Comparison of ENCODE assay signal across 26 cellular contexts in the genomic region with DNA sequence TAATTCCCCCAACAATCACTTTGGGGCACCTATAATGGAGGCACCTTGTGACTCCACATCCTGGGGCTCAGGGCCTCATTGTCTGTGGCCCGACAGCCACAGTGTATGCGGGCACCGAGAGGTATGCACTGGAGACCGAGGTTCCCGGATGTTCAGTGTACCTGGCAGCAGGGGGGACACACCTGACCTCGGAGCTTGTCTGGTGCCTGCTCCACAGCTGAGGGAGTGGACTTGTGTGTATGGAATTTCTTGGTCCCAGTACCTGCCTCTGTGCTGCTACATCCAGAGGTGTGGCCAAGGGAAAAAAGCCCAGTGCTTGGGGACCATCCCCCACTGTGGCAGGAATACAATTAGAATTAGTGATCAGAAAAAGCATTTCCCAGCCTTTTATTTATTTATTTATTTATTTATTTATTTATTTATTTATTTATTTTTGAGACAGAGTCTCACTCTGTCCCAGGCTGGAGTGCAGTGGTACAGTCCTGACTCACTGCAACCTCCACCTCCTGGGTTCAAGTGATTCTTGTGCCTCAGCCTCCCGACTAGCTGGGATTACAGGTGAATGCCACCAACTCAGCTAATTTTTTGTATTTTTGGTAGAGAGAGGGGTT. TPM values are rescaled to one million over a fixed set of nuclear protein-coding genes. Genes with fewer than 3 reads are reported as not detected.
A peak's percentile ranks its signal among the peaks of the same experiment; 100 is the strongest.
DNase-seq lines count a peak whose midpoint lies in the region; ATAC-seq, FAIRE-seq and TF ChIP-seq lines count a peak whose summit lies in the region.
"Had no signal": no experiment of that assay in that cellular context is flagged by ENCODE, and none has a peak within 500 bp of the region (broad histone marks: within the 10 kb centered on the region; RNA-seq: fewer than 3 reads in every experiment).

No MANE protein-coding gene starts in this region.

- H3F3A ChIP-seq in neural cell (ENCODE audit: insufficient read depth, low read length, poor library complexity, severe bottlenecking) (no peaks in the 10 kb centered on the region), smooth muscle cell (ENCODE audit: low read depth) (no peaks in the 10 kb centered on the region)

- H3K4me3 ChIP-seq in HUES6 (ENCODE audit: low read depth, low read length), result 0 out of 2 replicates have a peak overlapping the region, but pooled peaks have one; percentile 1
- H3K4me3 ChIP-seq in H1 (ENCODE audit: extremely low read depth in 1 of 4, insufficient read depth in 2 of 4, low read depth in 3 of 4, low read length in 4 of 4), result peak overlapping the region in 1 of 4 experiments; percentile 9; a peak in 1 of 8 replicates
- H3K4me3 ChIP-seq in neural cell (ENCODE audit: low read length), result peak overlapping the region; percentile 93
- H3K4me3 ChIP-seq in smooth muscle cell, result no peak overlapping the region
- H3K4me3 ChIP-seq: GM23248, K562, Peyer's patch had no signal

- no peak overlapping the region for H3K14ac ChIP-seq in H1 (ENCODE audit: insufficient read length)

- H4K5ac ChIP-seq in H1 (ENCODE audit: insufficient read length, low read depth, low read length), result no peak overlapping the region

- CTCF ChIA-PET in H1 (lab: Charles Lee; ENCODE audit: partially characterized antibody), result interaction anchor here (0.9 to 6.0 kb wide), 6 partner anchors 16 to 145 kb away, joined by 3 to 41 read pairs (median 3); partner anchors contain the start of genes MRPL46 and MRPS11

- H3K4ac ChIP-seq in H1 (replicated peaks; ENCODE audit: insufficient read length, low read depth, low read length), result peak overlapping the region; percentile 18

- H3K9me3 ChIP-seq in HUES6 (ENCODE audit: control insufficient read depth, insufficient read depth, low read depth, low read length), result no peaks in the 10 kb centered on the region
- H3K9me3 ChIP-seq in H1 (ENCODE audit: insufficient read depth in 2 of 2, low read depth in 1 of 2, low read length in 1 of 2), result no peaks in the 10 kb centered on the region
- no peaks in the 10 kb centered on the region for H3K9me3 ChIP-seq in neural cell (ENCODE audit: low read length)
- H3K9me3 ChIP-seq in smooth muscle cell (replicated peaks; ENCODE audit: low read depth), result no peaks in the 10 kb centered on the region
- H3K9me3 ChIP-seq: Peyer's patch had no signal

- H3K9ac ChIP-seq in HUES6 (ENCODE audit: low read length) (peak overlapping the region; percentile 54), H1 (replicated peaks in 1 of 4; ENCODE audit: extremely low read depth in 1 of 4, low read depth in 3 of 4, low read length in 3 of 4) (0 out of 7 replicates have a peak overlapping the region, but pooled peaks of 1 of the 4 experiments have one; percentile 5), neural cell (ENCODE audit: low read length) (no peak overlapping the region), smooth muscle cell (ENCODE audit: low read depth) (no peak overlapping the region)
- H3K9ac ChIP-seq: GM23248 had no signal

- H3K9me2 ChIP-seq in neural cell (ENCODE audit: insufficient read depth, low read length), result no peaks in the 10 kb centered on the region

- no peak overlapping the region for H3K56ac ChIP-seq in H1 (replicated peaks; ENCODE audit: insufficient read length, low read depth, low read length)

- H3K79me2 ChIP-seq in H1 (ENCODE audit: control insufficient read depth in 1 of 2, insufficient read depth in 2 of 2, low read length in 2 of 2) (no peaks in the 10 kb centered on the region), neural cell (replicated peaks; ENCODE audit: insufficient read depth, low read length) (peaks cover 12% of the 10 kb centered on the region), smooth muscle cell (ENCODE audit: low read depth) (no peaks in the 10 kb centered on the region)

- POLR2A ChIA-PET in H1 (lab: Charles Lee; ENCODE audit: partially characterized antibody), result interaction anchor here (1.1 to 7.0 kb wide), 4 partner anchors 9 to 24 kb away, joined by 3 to 61 read pairs (median 6); partner anchors contain the start of gene AEN

- peak overlapping the region; percentile 1 to 33; a peak in 2 of 4 replicates for H3K4me2 ChIP-seq in H1 (ENCODE audit: insufficient read depth in 1 of 2, low read depth in 2 of 2, low read length in 2 of 2)
- H3K4me2 ChIP-seq in neural cell (ENCODE audit: low read length), result no peak overlapping the region
- no peak overlapping the region for H3K4me2 ChIP-seq in smooth muscle cell

- peak overlapping the region; percentile 67 for H4K91ac ChIP-seq in H1 (replicated peaks; ENCODE audit: insufficient read length, low read length)

- H3K23ac ChIP-seq in H1 (ENCODE audit: insufficient read length), result no peak overlapping the region

- WGBS in H1 (ENCODE audit: extremely low coverage in 1 of 2, insufficient coverage in 1 of 2, insufficient read length in 1 of 2, insufficient replicate concordance in 2 of 2, low coverage in 1 of 2, low lambda C conversion rate in 2 of 2, missing lambda C conversion rate in 1 of 2), 2 experiments, result 51% methylated on average over 7 of the region's 7 CpGs; no CpG with 5 or more reads in 1 of the 2 experiments
- WGBS in smooth muscle cell (ENCODE audit: low lambda C conversion rate), result 77% methylated on average over 7 of the region's 7 CpGs

- no peak for TF ChIP-seq POLR2A in H1 (IDR thresholded peaks at IDR 0.05; ENCODE audit: control extremely low read depth in 1 of 2, low read depth in 2 of 2, low read length in 2 of 2)

- H3K18ac ChIP-seq in H1 (ENCODE audit: extremely low read depth, low read length), result peak overlapping the region; percentile 26; the same call in 1 of the 2 replicates

- peak overlapping the region; percentile 54 for H2AK5ac ChIP-seq in H1 (ENCODE audit: low read depth, low read length)

- H3K36me3 ChIP-seq in HUES6 (ENCODE audit: control insufficient read depth, insufficient read depth, low read length) (no peaks in the 10 kb centered on the region), H1 (ENCODE audit: control insufficient read depth in 2 of 4, insufficient read depth in 4 of 4, low read length in 3 of 4) (no peaks in the 10 kb centered on the region), neural cell (ENCODE audit: insufficient read depth, low read length) (no peaks in the 10 kb centered on the region), smooth muscle cell (ENCODE audit: low read depth) (no peaks in the 10 kb centered on the region)
- H3K36me3 ChIP-seq: Peyer's patch had no signal

- H2BK15ac ChIP-seq in H1 (ENCODE audit: low read length), result peak overlapping the region; percentile 21; the same call in 1 of the 2 replicates

- peak overlapping the region; percentile 89 for H2BK12ac ChIP-seq in H1 (ENCODE audit: low read depth, low read length)

- no peak for FAIRE-seq in H1 (lab: Jason Lieb, UNC)
- FAIRE-seq: HepG2, K562 had no signal

- TF ChIP-seq EP300 in H1 (IDR thresholded peaks at IDR 0.05; ENCODE audit: borderline replicate concordance in 1 of 2, low read depth in 2 of 2, low read length in 2 of 2) (no peak), neural cell (conservative IDR thresholded peaks at IDR 0.05; ENCODE audit: poor library complexity, severe bottlenecking) (no peak)

- ATAC-seq in GM18907 (IDR thresholded peaks at IDR 0.05; ENCODE audit: unreplicated experiment), result no peak
- ATAC-seq: HCT116, HepG2, K562 had no signal

- no peaks in the 10 kb centered on the region for H4K20me1 ChIP-seq in H1 (replicated peaks in 1 of 2; ENCODE audit: control insufficient read depth in 1 of 2, insufficient read depth in 2 of 2, low read length in 2 of 2)
- no peaks in the 10 kb centered on the region for H4K20me1 ChIP-seq in neural cell (ENCODE audit: insufficient read depth)
- H4K20me1 ChIP-seq in smooth muscle cell (ENCODE audit: low read depth), result no peaks in the 10 kb centered on the region

- no peak for TF ChIP-seq RAD21 in H1 (IDR thresholded peaks at IDR 0.05 in 1 of 2, conservative IDR thresholded peaks at IDR 0.05 in 1 of 2; ENCODE audit: low read depth in 2 of 2, low read length in 2 of 2)
- TF ChIP-seq RAD21 in neural cell (conservative IDR thresholded peaks at IDR 0.05), result no peak

- peak overlapping the region; percentile 91 for H2BK5ac ChIP-seq in H1 (ENCODE audit: low read depth, low read length)

- peak overlapping the region; percentile 45 for H2BK120ac ChIP-seq in H1 (replicated peaks; ENCODE audit: low read depth, low read length)

- H3K79me1 ChIP-seq in H1 (ENCODE audit: low read depth, low read length), result no peaks in the 10 kb centered on the region

- H3K27ac ChIP-seq in HUES6 (ENCODE audit: low read depth, low read length), result peak overlapping the region; percentile 45; the same call in 1 of the 2 replicates
- no peak overlapping the region for H3K27ac ChIP-seq in H1 (ENCODE audit: low read depth, low read length)
- no peak overlapping the region for H3K27ac ChIP-seq in neural cell (ENCODE audit: low read length)
- no peak overlapping the region for H3K27ac ChIP-seq in smooth muscle cell (ENCODE audit: low read depth)
- H3K27ac ChIP-seq: GM23248, HL-60, Peyer's patch had no signal

- H3K4me1 ChIP-seq in HUES6 (ENCODE audit: control insufficient read depth, insufficient read depth, low read length), result peaks cover 64% of the 10 kb centered on the region
- peaks cover 23 to 32% (median 27%) of the 10 kb centered on the region in 4 experiments for H3K4me1 ChIP-seq in H1 (replicated peaks in 1 of 4; ENCODE audit: control insufficient read depth in 3 of 4, insufficient read depth in 4 of 4, low read length in 3 of 4)
- H3K4me1 ChIP-seq in smooth muscle cell (ENCODE audit: low read depth), result peaks cover 25% of the 10 kb centered on the region

- peak; percentile 6 for DNase-seq in GM13976 (ENCODE audit: low spot score)
- no peak for DNase-seq in H1 (ENCODE audit: low read depth in 1 of 2, low spot score in 2 of 2)
- no peak for DNase-seq in NOMO-1 treated with DMSO at 0.1 percent for 48 hours (lab: John Stamatoyannopoulos, UW; ENCODE audit: unreplicated experiment)
- no peak for DNase-seq in smooth muscle cell (lab: John Stamatoyannopoulos, UW; ENCODE audit: unreplicated experiment)
- no peak for DNase-seq in activated CD4-positive, alpha-beta T cell treated with anti-CD3 and anti-CD28 coated beads for 48 hours
- DNase-seq: 8988T, DMS153, DND-41, GM23248, Kasumi-1, NCI-H1105, NCI-H146, NCI-H1930, NCI-H2107, NCI-H446, NCI-H526 treated with DMSO at 0.1 percent for 48 hours, OCI-M1, Peyer's patch, SHP77 treated with DMSO at 0.1 percent for 48 hours had no signal

- TF ChIP-seq CTCF in GM13976 (IDR thresholded peaks at IDR 0.05; ENCODE audit: borderline replicate concordance, control extremely low read depth, extremely low read depth, insufficient read depth, missing control alignments) (no peak), H1 (IDR thresholded peaks at IDR 0.05; ENCODE audit: control extremely low read depth in 1 of 3, insufficient read depth in 1 of 3, low read depth in 1 of 3, low read length in 3 of 3) (no peak), neural cell (IDR thresholded peaks at IDR 0.05; ENCODE audit: poor library complexity, severe bottlenecking) (no peak), smooth muscle cell (IDR thresholded peaks at IDR 0.05; ENCODE audit: borderline replicate concordance, insufficient read depth, poor library complexity, severe bottlenecking) (no peak)

- H4K8ac ChIP-seq in H1 (ENCODE audit: extremely low read depth, insufficient read depth, low read length), result no peak overlapping the region; the same call in 1 of the 2 replicates

- H3K27me3 ChIP-seq in HUES6 (ENCODE audit: control insufficient read depth, insufficient read depth, low read length) (peaks cover 19% of the 10 kb centered on the region), H1 (replicated peaks in 1 of 4; ENCODE audit: control insufficient read depth in 3 of 4, extremely low read depth in 1 of 4, insufficient read depth in 3 of 4, low read length in 3 of 4) (peaks cover 0 to 18% (median 13%) of the 10 kb centered on the region in 4 experiments; a peak in 6 of 7 replicates), neural cell (ENCODE audit: insufficient read depth, low read depth, low read length) (no peaks in the 10 kb centered on the region), smooth muscle cell (ENCODE audit: low read depth) (peaks cover 24% of the 10 kb centered on the region)
- H3K27me3 ChIP-seq: Peyer's patch had no signal

- in situ Hi-C loops in GM13976 (cut with MboI; ENCODE audit: low sequenced_read_pairs, unreplicated experiment), result no loop called here

- no peak overlapping the region for H2AFZ ChIP-seq in H1 (ENCODE audit: low read length)
- H2AFZ ChIP-seq in neural cell (ENCODE audit: low read depth, low read length), result no peak overlapping the region
- H2AFZ ChIP-seq in smooth muscle cell (ENCODE audit: low read depth), result no peak overlapping the region
- H2AFZ ChIP-seq: GM23248 had no signal

- no peaks in the 10 kb centered on the region for H3K23me2 ChIP-seq in H1 (ENCODE audit: low read depth, low read length)

- peak overlapping the region; percentile 88; the same call in 1 of the 2 replicates for H2BK20ac ChIP-seq in H1 (ENCODE audit: low read length)

RNA-seq across cellular contexts. Expression of gene AEN, which starts 8.8 kb away (rescaled TPM):
- 122 and 125 TPM in 2 replicates for total RNA-seq in H1 (2021; fragmentation: NEBNext Ultra II Directional; extraction: Animal tissue kit (Norgen Biotek cat#: 25700))
- 112 and 167 TPM in 2 replicates for polyA plus RNA-seq in H1 (2011; rRNA removed)
- polyA plus RNA-seq in H1 (2011; cell fraction: cytosol; rRNA removed), result 150 TPM
- 209 TPM for polyA plus RNA-seq in H1 (2011; cell fraction: nucleus; rRNA removed)
- 89.9 to 128 TPM (median 107 TPM) in 4 replicates for polyA plus RNA-seq in H1 (2012, experiment 1 of 2)
- polyA plus RNA-seq in H1 (2012, experiment 2 of 2), result 126 TPM
- 61.5 TPM for polyA plus RNA-seq in H1 (2013, experiment 1 of 2)
- 61.2 TPM for polyA plus RNA-seq in H1 (2013, experiment 2 of 2)
- polyA minus RNA-seq in H1 (2011; rRNA and poly(A)+ RNA removed), result 157 and 180 TPM in 2 replicates
- 130 TPM for polyA minus RNA-seq in H1 (2011; cell fraction: cytosol; rRNA and poly(A)+ RNA removed)
- 229 TPM for polyA minus RNA-seq in H1 (2011; cell fraction: nucleus; rRNA and poly(A)+ RNA removed)
- 17.2 and 21.3 TPM in 2 replicates for polyA plus RNA-seq in neural cell
- 21.9 and 24.1 TPM in 2 replicates for polyA minus RNA-seq in neural cell
- 44.5 and 50.1 TPM in 2 replicates for total RNA-seq in smooth muscle cell
- polyA plus RNA-seq in smooth muscle cell, result 53.3 and 57.6 TPM in 2 replicates

RNA-seq across cellular contexts. Expression of gene ISG20, which starts 26.5 kb away (rescaled TPM):
- total RNA-seq in H1 (2021; fragmentation: NEBNext Ultra II Directional; extraction: Animal tissue kit (Norgen Biotek cat#: 25700)), result 2.9 and 4.0 TPM in 2 replicates
- polyA plus RNA-seq in H1 (2011; rRNA removed) (5.0 and 5.2 TPM in 2 replicates), neural cell (0.88 and 5.9 TPM in 2 replicates), smooth muscle cell (1.1 and 2.6 TPM in 2 replicates)
- polyA plus RNA-seq in H1 (2011; cell fraction: cytosol; rRNA removed), result 5.5 TPM
- polyA plus RNA-seq in H1 (2011; cell fraction: nucleus; rRNA removed), result 6.6 TPM
- 2.5 to 5.7 TPM (median 4.1 TPM) in 4 replicates for polyA plus RNA-seq in H1 (2012, experiment 1 of 2)
- 3.0 TPM for polyA plus RNA-seq in H1 (2012, experiment 2 of 2)
- 3.1 TPM for polyA plus RNA-seq in H1 (2013, experiment 1 of 2)
- 2.1 TPM for polyA plus RNA-seq in H1 (2013, experiment 2 of 2)
- 1.8 and 2.0 TPM in 2 replicates for polyA minus RNA-seq in H1 (2011; rRNA and poly(A)+ RNA removed)
- polyA minus RNA-seq in H1 (2011; cell fraction: cytosol; rRNA and poly(A)+ RNA removed), result 0.81 TPM
- 3.0 TPM for polyA minus RNA-seq in H1 (2011; cell fraction: nucleus; rRNA and poly(A)+ RNA removed)
- polyA minus RNA-seq in neural cell, result under 0.01 and 0.12 TPM in 2 replicates
- 0.81 and 1.2 TPM in 2 replicates for total RNA-seq in smooth muscle cell
- total RNA-seq: GM23248 had no signal

Comparison
In these comparisons a context has a peak if more than half of its experiments do, and no peak if none do; other contexts are left out.
1. H3K4me2 ChIP-seq: peak in H1 (2 of 2); none in neural cell (single experiment) and smooth muscle cell (single experiment).